13 cellular contexts compared by ENCODE assay signal in the genomic region with DNA sequence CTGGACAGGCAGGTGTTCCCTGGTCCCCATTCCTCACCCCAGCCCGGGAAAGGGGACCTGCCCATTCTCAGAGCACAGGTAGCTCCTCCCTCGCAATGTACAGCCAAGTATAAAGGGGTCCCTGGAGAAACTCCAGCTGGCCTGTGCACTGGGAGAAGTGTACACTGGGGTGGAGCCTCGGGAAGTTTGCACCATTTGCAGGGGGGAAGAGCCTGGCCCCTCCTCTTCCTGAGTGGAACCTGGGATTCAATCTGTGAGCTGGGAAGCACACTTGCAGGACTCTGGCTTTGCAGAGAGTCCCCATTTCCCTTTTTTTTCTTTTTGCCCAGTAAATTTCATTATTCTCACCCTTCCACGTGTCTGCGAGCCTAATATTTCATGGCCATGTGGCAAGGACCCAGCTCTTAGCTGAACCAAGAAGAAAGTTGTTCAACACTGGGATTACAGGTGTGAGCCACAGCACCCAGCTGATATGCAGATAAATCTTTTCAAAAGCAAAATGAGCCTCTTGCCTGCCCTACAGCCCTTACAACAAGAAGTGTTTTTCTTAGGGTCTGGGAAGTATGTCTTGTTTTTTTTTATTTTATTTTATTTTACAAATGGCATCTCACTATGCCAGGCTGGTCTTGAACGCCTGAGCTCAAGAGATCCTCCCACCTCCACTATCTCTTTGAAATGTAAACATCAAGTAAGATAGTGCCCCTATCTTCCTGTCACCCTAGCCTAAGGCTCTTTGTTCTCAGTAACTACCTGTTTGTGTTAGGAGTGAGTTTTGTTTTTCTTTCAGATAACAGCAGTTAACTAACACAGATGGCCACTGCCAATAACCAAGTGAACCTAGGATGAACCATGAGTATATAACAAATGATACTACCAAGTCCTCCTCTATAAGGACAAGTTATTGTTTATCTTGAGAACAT.
"Had no signal": no experiment of that assay in that cellular context is flagged by ENCODE, and none has a peak within 500 bp of the region (broad histone marks: within the 10 kb centered on the region; RNA-seq: fewer than 3 reads in every experiment).

No MANE protein-coding gene starts in this region.

- H3K27me3 ChIP-seq: foreskin keratinocyte, testis had no signal

- H3K9me3 ChIP-seq: testis had no signal

- H3K4me1 Mint-ChIP-seq: activated CD4-positive, alpha-beta T cell treated with anti-CD3 and anti-CD28 coated beads for 36 hours; activated naive CD8-positive, alpha-beta T cell treated with anti-CD3 and anti-CD28 coated beads, Interleukin-2, amount 10 ng/mL, durations not matched to agents 7 days and 5 days; stimulated activated naive CD8-positive, alpha-beta T cell treated with anti-CD3 and anti-CD28 coated beads, Interleukin-15, amount 100 ng/mL, for 72 hours had no signal

- H3K4me3 Mint-ChIP-seq: activated CD4-positive, alpha-beta T cell treated with anti-CD3 and anti-CD28 coated beads for 36 hours; activated CD8-positive, alpha-beta T cell treated with anti-CD3 and anti-CD28 coated beads, Interleukin-2, amount 10 ng/mL, durations not matched to agents 7 days and 5 days; activated naive CD8-positive, alpha-beta T cell treated with anti-CD3 and anti-CD28 coated beads, Interleukin-2, amount 10 ng/mL, durations not matched to agents 7 days and 5 days; stimulated activated naive CD8-positive, alpha-beta T cell treated with anti-CD3 and anti-CD28 coated beads, Interleukin-15, amount 100 ng/mL, for 72 hours had no signal

- H3K9me3 Mint-ChIP-seq: activated naive CD8-positive, alpha-beta T cell treated with anti-CD3 and anti-CD28 coated beads, Interleukin-2, amount 10 ng/mL, durations not matched to agents 7 days and 5 days had no signal

- DNase-seq: activated CD4-positive, alpha-beta T cell treated with anti-CD3 and anti-CD28 coated beads for 36 hours; activated CD8-positive, alpha-beta memory T cell treated with anti-CD3 and anti-CD28 coated beads, Interleukin-2, amount 50 U/mL, for 48 hours; activated CD8-positive, alpha-beta T cell treated with anti-CD3 and anti-CD28 coated beads, Interleukin-2, amount 10 ng/mL, durations not matched to agents 7 days and 5 days; activated naive CD8-positive, alpha-beta T cell treated with anti-CD3 and anti-CD28 coated beads, Interleukin-2, amount 10 ng/mL, durations not matched to agents 7 days and 5 days; anterior cingulate cortex; foreskin keratinocyte; head of caudate nucleus; left ventricle myocardium superior; mesenchymal stem cell; stimulated activated CD4-positive, alpha-beta T cell treated with anti-CD3 and anti-CD28 coated beads, Interleukin-4, amount 100 ng/mL, for 24 hours; stimulated activated naive CD8-positive, alpha-beta T cell treated with anti-CD3 and anti-CD28 coated beads, Interleukin-15, amount 100 ng/mL, for 72 hours; T1000; testis had no signal

- H3K27ac ChIP-seq: foreskin keratinocyte, testis had no signal

- H3K27ac Mint-ChIP-seq: activated CD4-positive, alpha-beta T cell treated with anti-CD3 and anti-CD28 coated beads for 36 hours; activated CD8-positive, alpha-beta T cell treated with anti-CD3 and anti-CD28 coated beads, Interleukin-2, amount 10 ng/mL, durations not matched to agents 7 days and 5 days; activated naive CD8-positive, alpha-beta T cell treated with anti-CD3 and anti-CD28 coated beads, Interleukin-2, amount 10 ng/mL, durations not matched to agents 7 days and 5 days; stimulated activated naive CD8-positive, alpha-beta T cell treated with anti-CD3 and anti-CD28 coated beads, Interleukin-15, amount 100 ng/mL, for 72 hours had no signal

- H3K4me1 ChIP-seq: foreskin keratinocyte, testis had no signal

- H3K36me3 Mint-ChIP-seq: activated naive CD8-positive, alpha-beta T cell treated with anti-CD3 and anti-CD28 coated beads, Interleukin-2, amount 10 ng/mL, durations not matched to agents 7 days and 5 days had no signal

- H3K27me3 Mint-ChIP-seq: activated CD4-positive, alpha-beta T cell treated with anti-CD3 and anti-CD28 coated beads for 36 hours; stimulated activated naive CD8-positive, alpha-beta T cell treated with anti-CD3 and anti-CD28 coated beads, Interleukin-15, amount 100 ng/mL, for 72 hours had no signal

- H3K4me3 ChIP-seq: testis had no signal
